9 cellular contexts compared by ENCODE assay signal in the genomic region with DNA sequence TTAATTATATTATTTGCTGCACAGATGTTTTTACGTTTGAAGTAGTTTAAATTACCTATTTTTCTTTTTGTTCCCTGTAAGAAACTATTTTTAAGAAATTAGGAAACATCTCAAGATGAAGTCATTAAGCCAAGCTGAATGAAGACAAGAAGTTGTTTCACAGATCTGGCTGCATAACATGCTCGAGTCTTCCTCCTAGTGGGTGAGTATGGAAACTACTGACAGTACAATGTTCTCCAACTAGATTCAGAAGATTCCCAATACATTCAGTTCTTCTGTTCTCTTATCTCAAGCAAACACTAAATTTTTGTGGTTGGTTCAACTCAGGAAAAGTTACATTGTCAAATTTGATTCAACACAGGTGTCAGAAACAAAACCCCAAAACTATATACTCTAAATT.
DNase-seq lines count a peak whose midpoint lies in the region; ATAC-seq and TF ChIP-seq lines count a peak whose summit lies in the region.
"Had no signal": no experiment of that assay in that cellular context is flagged by ENCODE, and none has a peak within 500 bp of the region (broad histone marks: within the 10 kb centered on the region; RNA-seq: fewer than 3 reads in every experiment).

No MANE protein-coding gene starts in this region.

- H3K9me3 Mint-ChIP-seq in chondrocyte (ENCODE audit: low read depth) (no peaks in the 10 kb centered on the region), osteocyte (ENCODE audit: unreplicated experiment) (no peaks in the 10 kb centered on the region)

- no peak overlapping the region for H3K4me3 Mint-ChIP-seq in chondrocyte (ENCODE audit: unreplicated experiment)
- no peak overlapping the region for H3K4me3 Mint-ChIP-seq in osteocyte (ENCODE audit: unreplicated experiment)
- H3K4me3 Mint-ChIP-seq: activated naive CD8-positive, alpha-beta T cell had no signal

- no peaks in the 10 kb centered on the region for H3K36me3 ChIP-seq in heart right ventricle

- no peak overlapping the region for H3K4me3 ChIP-seq in heart right ventricle

- H3K27me3 Mint-ChIP-seq in chondrocyte (ENCODE audit: low read depth): peaks cover 2% of the 10 kb centered on the region
- H3K27me3 Mint-ChIP-seq in osteocyte (ENCODE audit: unreplicated experiment): no peaks in the 10 kb centered on the region
- H3K27me3 Mint-ChIP-seq: activated naive CD8-positive, alpha-beta T cell had no signal

- H3K27ac Mint-ChIP-seq in chondrocyte (ENCODE audit: unreplicated experiment): no peak overlapping the region
- no peak overlapping the region for H3K27ac Mint-ChIP-seq in osteocyte (ENCODE audit: unreplicated experiment)
- H3K27ac Mint-ChIP-seq: activated naive CD8-positive, alpha-beta T cell had no signal

- no peaks in the 10 kb centered on the region for H3K4me1 ChIP-seq in heart right ventricle

- 5 to 15% methylated on average over 2 of the region's 2 CpGs for WGBS in heart right ventricle, 2 donors

- intact Hi-C loops in heart right ventricle (cut with DNase I) (no loop called here), Right ventricle myocardium inferior (cut with DNase I) (no loop called here)

- DNase-seq in heart right ventricle (no peak), Right ventricle myocardium inferior (ENCODE audit: missing footprints) (no peak), Kasumi-1 (lab: John Stamatoyannopoulos, UW) (peak; percentile 17 to 57), chondrocyte (ENCODE audit: low spot score) (no peak), osteocyte (ENCODE audit: extremely low spot score, unreplicated experiment) (no peak), HK-2 (ENCODE audit: unreplicated experiment) (no peak)

- H3K27me3 ChIP-seq in heart right ventricle: no peaks in the 10 kb centered on the region

- no peaks in the 10 kb centered on the region for H3K9me3 ChIP-seq in heart right ventricle

- H3K36me3 Mint-ChIP-seq in chondrocyte (ENCODE audit: low read depth): no peaks in the 10 kb centered on the region
- no peaks in the 10 kb centered on the region for H3K36me3 Mint-ChIP-seq in osteocyte (ENCODE audit: unreplicated experiment)
- H3K36me3 Mint-ChIP-seq: activated naive CD8-positive, alpha-beta T cell had no signal

- TF ChIP-seq CTCF in heart right ventricle (IDR thresholded peaks at IDR 0.05) (peak in 6 of 9 donors; percentile 32 to 48 (median 39)), chondrocyte (IDR thresholded peaks at IDR 0.05) (peak; percentile 86), osteocyte (IDR thresholded peaks at IDR 0.05) (peak; percentile 76)

- no peak overlapping the region for H3K27ac ChIP-seq in heart right ventricle

- H3K4me1 Mint-ChIP-seq in chondrocyte (ENCODE audit: low read depth) (no peaks in the 10 kb centered on the region), osteocyte (ENCODE audit: unreplicated experiment) (no peaks in the 10 kb centered on the region)

- ATAC-seq in heart right ventricle (no peak), Right ventricle myocardium inferior (no peak), HG02610 (IDR thresholded peaks at IDR 0.05; ENCODE audit: unreplicated experiment) (no peak), HG02588 (IDR thresholded peaks at IDR 0.05; ENCODE audit: unreplicated experiment) (no peak)

Comparison
In these comparisons a context has a peak if more than half of its experiments do, and no peak if none do; other contexts are left out.
1. DNase-seq: peak in Kasumi-1 (2 of 2); none in heart right ventricle (0 of 2), Right ventricle myocardium inferior (single experiment), chondrocyte (single experiment), osteocyte (single experiment) and HK-2 (single experiment).
2. Peak in every context shown above with its lines, with median percentiles within 50 percentile points of each other: CTCF ChIP-seq.